In the genomic region with DNA sequence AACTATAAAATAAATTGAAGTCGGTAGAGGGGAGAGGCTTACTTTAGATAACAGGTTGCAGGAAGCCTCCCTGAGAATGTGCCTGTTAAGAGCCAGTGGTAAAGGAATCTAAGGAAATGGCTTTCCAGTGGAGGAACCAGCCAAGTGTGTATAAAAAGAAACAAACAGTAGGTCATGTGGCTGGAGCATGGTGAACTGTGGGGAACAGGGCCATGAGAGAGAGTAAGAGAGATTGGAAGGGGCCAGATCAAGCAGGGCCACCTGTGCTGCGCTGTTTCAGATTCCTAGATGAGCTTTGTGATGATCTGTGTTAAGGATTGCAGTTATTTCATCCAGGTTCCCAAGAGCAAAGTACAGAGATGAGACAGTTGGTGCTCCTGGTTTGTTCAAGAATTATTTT, we compare ENCODE assay signal across 29 cellular contexts.
"Had no signal": no experiment of that assay in that cellular context is flagged by ENCODE, and none has a peak within 500 bp of the region (broad histone marks: within the 10 kb centered on the region; RNA-seq: fewer than 3 reads in every experiment).

No MANE protein-coding gene starts in this region.

- H3K9me3 ChIP-seq: colonic mucosa, gastroesophageal sphincter, stomach, thyroid gland, upper lobe of left lung, vagina had no signal

- H3K36me3 ChIP-seq: colonic mucosa, gastroesophageal sphincter, stomach, thyroid gland, upper lobe of left lung, vagina had no signal

- H3K27me3 ChIP-seq: colonic mucosa, dorsolateral prefrontal cortex, gastroesophageal sphincter, stomach, thyroid gland, upper lobe of left lung, vagina had no signal

- H3K4me3 Mint-ChIP-seq: activated naive CD8-positive, alpha-beta T cell; immature natural killer cell; mesothelial cell of epicardium; naive thymus-derived CD4-positive, alpha-beta T cell; neural crest cell; stimulated activated naive B cell treated with anti-CD40 and anti-IgM and Interleukin-4, amounts not matched to agents 10 μg/mL and 1 μg/mL and 100 μg/mL, for 72 hours; T-helper 2 cell treated with Interferon-gamma antibody and Interleukin-4, amounts not matched to agents 5 μg/mL and 100 μg/mL, for 36 hours had no signal

- DNase-seq: activated CD4-positive, alpha-beta T cell treated with anti-CD3 and anti-CD28 coated beads for 4 hours; activated CD4-positive, alpha-beta T cell treated with anti-CD3 and anti-CD28 coated beads, Interleukin-2, amount 50 U/mL, for 4 hours; activated CD4-positive, CD25-positive, alpha-beta regulatory T cell; activated effector memory CD4-positive, alpha-beta T cell treated with Interleukin-2 at 50 U/mL for 16 hours; activated naive CD4-positive, alpha-beta T cell treated with Interleukin-2 at 50 U/mL for 16 hours; anterior cingulate cortex; colonic mucosa; dorsolateral prefrontal cortex; effector memory CD4-positive, alpha-beta T cell; head of caudate nucleus; hypothalamus; immature natural killer cell; kidney; naive thymus-derived CD4-positive, alpha-beta T cell; small intestine; stimulated activated CD4-positive, alpha-beta T cell treated with anti-CD3 and anti-CD28 coated beads, Interleukin-4, amount 100 ng/mL, for 4 hours; stimulated activated CD8-positive, alpha-beta memory T cell treated with anti-CD3 and anti-CD28 coated beads, Interleukin-4, amount 100 ng/mL, for 48 hours; stimulated activated naive B cell treated with anti-CD40 and anti-IgM and Interleukin-4, amounts not matched to agents 10 μg/mL and 1 μg/mL and 100 μg/mL, for 72 hours; stomach; T-helper 1 cell; upper lobe of left lung had no signal

- H3K4me1 Mint-ChIP-seq: immature natural killer cell; mesothelial cell of epicardium; naive thymus-derived CD4-positive, alpha-beta T cell; stimulated activated naive B cell treated with anti-CD40 and anti-IgM and Interleukin-4, amounts not matched to agents 10 μg/mL and 1 μg/mL and 100 μg/mL, for 72 hours had no signal

- H3K27ac Mint-ChIP-seq: activated naive CD8-positive, alpha-beta T cell; immature natural killer cell; mesothelial cell of epicardium; naive thymus-derived CD4-positive, alpha-beta T cell; stimulated activated naive B cell treated with anti-CD40 and anti-IgM and Interleukin-4, amounts not matched to agents 10 μg/mL and 1 μg/mL and 100 μg/mL, for 72 hours; T-helper 2 cell treated with Interferon-gamma antibody and Interleukin-4, amounts not matched to agents 5 μg/mL and 100 μg/mL, for 36 hours had no signal

- H3K36me3 Mint-ChIP-seq: activated naive CD8-positive, alpha-beta T cell; immature natural killer cell; mesothelial cell of epicardium; naive thymus-derived CD4-positive, alpha-beta T cell; stimulated activated naive B cell treated with anti-CD40 and anti-IgM and Interleukin-4, amounts not matched to agents 10 μg/mL and 1 μg/mL and 100 μg/mL, for 72 hours had no signal

- ATAC-seq: gastroesophageal sphincter; naive thymus-derived CD4-positive, alpha-beta T cell; sciatic nerve; stimulated activated naive B cell treated with anti-CD40 and anti-IgM and Interleukin-4, amounts not matched to agents 10 μg/mL and 1 μg/mL and 100 μg/mL, for 72 hours had no signal

- H3K4me1 ChIP-seq: colonic mucosa, gastroesophageal sphincter, stomach, upper lobe of left lung, vagina had no signal

- H3K27ac ChIP-seq: colonic mucosa, dorsolateral prefrontal cortex, gastroesophageal sphincter, stomach, upper lobe of left lung, vagina had no signal

- H3K4me3 ChIP-seq: colonic mucosa, dorsolateral prefrontal cortex, gastroesophageal sphincter, stomach, thyroid gland, upper lobe of left lung, vagina had no signal

- H3K27me3 Mint-ChIP-seq: stimulated activated naive B cell treated with anti-CD40 and anti-IgM and Interleukin-4, amounts not matched to agents 10 μg/mL and 1 μg/mL and 100 μg/mL, for 72 hours had no signal

- H3K9me3 Mint-ChIP-seq: immature natural killer cell; mesothelial cell of epicardium; neural crest cell; stimulated activated naive B cell treated with anti-CD40 and anti-IgM and Interleukin-4, amounts not matched to agents 10 μg/mL and 1 μg/mL and 100 μg/mL, for 72 hours; T-helper 2 cell treated with Interferon-gamma antibody and Interleukin-4, amounts not matched to agents 5 μg/mL and 100 μg/mL, for 36 hours had no signal
